Comparison of ENCODE assay signal across 8 cellular contexts in genomic region chr1:119475866-119476439, GRCh38.
DNase-seq lines count a peak whose midpoint lies in the region; ATAC-seq and TF ChIP-seq lines count a peak whose summit lies in the region.

No MANE protein-coding gene starts in this region.

- TF ChIP-seq CTCF in AG10803 (conservative IDR thresholded peaks at IDR 0.05; ENCODE audit: low read length) (peak; percentile 59), GM13977 (IDR thresholded peaks at IDR 0.05; ENCODE audit: extremely low read depth, insufficient read depth, missing control alignments) (peak; percentile 63)

- no peak overlapping the region for H3K4me3 Mint-ChIP-seq in stimulated activated naive CD8-positive, alpha-beta T cell treated with anti-CD3 and anti-CD28 coated beads, Interleukin-15, amount 100 ng/mL, for 72 hours

- DNase-seq in AG10803 (ENCODE audit: low read depth) (peak; percentile 19), GM13977 (ENCODE audit: low spot score) (peak; percentile 53), NCI-H510A (lab: John Stamatoyannopoulos, UW) (peak; percentile 60), amniotic epithelial cell (ENCODE audit: low read depth) (peak; percentile 31), iris pigment epithelial cell (ENCODE audit: low read depth) (peak; percentile 49)
- peak; percentile 13 to 35 for DNase-seq in stimulated activated naive CD8-positive, alpha-beta T cell treated with anti-CD3 and anti-CD28 coated beads, Interleukin-15, amount 100 ng/mL, for 72 hours
- no peak for DNase-seq in effector CD8-positive, alpha-beta T cell (lab: John Stamatoyannopoulos, UW)

- H3K27ac Mint-ChIP-seq in stimulated activated naive CD8-positive, alpha-beta T cell treated with anti-CD3 and anti-CD28 coated beads, Interleukin-15, amount 100 ng/mL, for 72 hours = peak overlapping the region; percentile 52 to 53

- no peaks in the 10 kb centered on the region for H3K4me1 Mint-ChIP-seq in stimulated activated naive CD8-positive, alpha-beta T cell treated with anti-CD3 and anti-CD28 coated beads, Interleukin-15, amount 100 ng/mL, for 72 hours

- in situ Hi-C loops in GM13977 (cut with MboI; ENCODE audit: low pct_unique_long_range_greater_than_20kb, low sequenced_read_pairs, unreplicated experiment) = no loop called here

- peaks cover 11% of the 10 kb centered on the region for H3K27me3 Mint-ChIP-seq in stimulated activated naive CD8-positive, alpha-beta T cell treated with anti-CD3 and anti-CD28 coated beads, Interleukin-15, amount 100 ng/mL, for 72 hours

- peak; percentile 84 for ATAC-seq in HG03103 (IDR thresholded peaks at IDR 0.05; ENCODE audit: low read depth, unreplicated experiment)
- peak; percentile 70 for ATAC-seq in stimulated activated naive CD8-positive, alpha-beta T cell treated with anti-CD3 and anti-CD28 coated beads, Interleukin-15, amount 100 ng/mL, for 72 hours

- no peaks in the 10 kb centered on the region for H3K9me3 Mint-ChIP-seq in stimulated activated naive CD8-positive, alpha-beta T cell treated with anti-CD3 and anti-CD28 coated beads, Interleukin-15, amount 100 ng/mL, for 72 hours

- no peak overlapping the region for H3K4me3 ChIP-seq in AG10803 (ENCODE audit: low read length)
